ENCODE assay signal across 8 cellular contexts in the genomic region with DNA sequence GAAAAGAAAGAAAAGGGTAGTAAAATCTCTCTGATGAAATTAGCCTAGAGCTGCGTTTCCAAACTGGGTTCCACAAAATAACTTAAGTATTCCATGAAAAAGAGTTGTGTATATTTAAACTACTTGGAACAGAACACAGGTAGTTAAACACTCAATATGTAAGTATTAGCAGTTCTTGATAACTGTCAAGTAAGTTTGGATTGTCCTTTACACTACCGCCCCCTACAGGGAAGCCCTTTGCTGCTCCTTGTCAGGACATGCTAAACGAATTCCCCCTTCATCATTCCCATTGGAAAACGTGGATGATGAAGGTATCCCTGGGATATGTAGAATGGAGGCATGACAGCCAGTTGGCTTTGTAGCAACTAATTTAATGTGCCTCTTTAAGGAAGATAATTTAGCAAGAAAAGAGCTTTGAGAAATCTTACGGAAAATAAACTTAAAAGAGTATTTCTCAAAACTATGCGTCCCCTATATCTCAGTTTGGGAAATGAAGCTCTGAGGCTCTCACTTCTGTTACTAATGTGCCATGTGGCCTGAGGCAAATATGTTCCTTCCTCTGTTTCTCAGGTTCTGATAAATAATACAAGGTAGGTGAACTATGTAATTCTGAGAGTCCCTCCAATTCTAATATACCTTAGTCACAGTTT. TPM values are rescaled to one million over a fixed set of nuclear protein-coding genes. Genes with fewer than 3 reads are reported as not detected.
A peak's percentile ranks its signal among the peaks of the same experiment; 100 is the strongest.
DNase-seq lines count a peak whose midpoint lies in the region; ATAC-seq and TF ChIP-seq lines count a peak whose summit lies in the region.

No MANE protein-coding gene starts in this region.

- TF ChIP-seq CTCF in H9 (conservative IDR thresholded peaks at IDR 0.05) (peak; percentile 88), adrenal gland (IDR thresholded peaks at IDR 0.05) (peak; percentile 35 to 66 (median 58))

- H3K4me3 ChIP-seq in CD4-positive, CD25-positive, alpha-beta regulatory T cell (ENCODE audit: low read depth, low read length): no peak overlapping the region
- no peak overlapping the region for H3K4me3 ChIP-seq in adrenal gland

- H3K23ac ChIP-seq in H9 (ENCODE audit: insufficient read length, low read depth, low read length): no peak overlapping the region

- H3K56ac ChIP-seq in H9 (ENCODE audit: insufficient read length, low read depth, low read length): no peak overlapping the region

- H3K79me2 ChIP-seq in H9 (ENCODE audit: insufficient read depth, low read length): no peaks in the 10 kb centered on the region

- H3K9ac ChIP-seq in H9 (ENCODE audit: extremely low read depth, insufficient read length, low read length): no peak overlapping the region

- H3K4me3 Mint-ChIP-seq in CD4-positive, CD25-positive, alpha-beta regulatory T cell: no peak overlapping the region
- H3K4me3 Mint-ChIP-seq in H9 (no peak overlapping the region), immature natural killer cell (no peak overlapping the region)

- TF ChIP-seq POLR2A in adrenal gland (IDR thresholded peaks at IDR 0.05): no peak

- H3K9me3 Mint-ChIP-seq in CD4-positive, CD25-positive, alpha-beta regulatory T cell: peaks cover 0 to 1% (median 0%) of the 10 kb centered on the region in 7 donors
- no peaks in the 10 kb centered on the region; a peak in 1 of 5 replicates for H3K9me3 Mint-ChIP-seq in H9
- H3K9me3 Mint-ChIP-seq in immature natural killer cell: no peaks in the 10 kb centered on the region

- ATAC-seq in CD4-positive, CD25-positive, alpha-beta regulatory T cell (ENCODE audit: low read depth in 2 of 2): no peak
- ATAC-seq in HG03457 (IDR thresholded peaks at IDR 0.05; ENCODE audit: unreplicated experiment): no peak
- no peak for ATAC-seq in GM19351 (IDR thresholded peaks at IDR 0.05; ENCODE audit: unreplicated experiment)

- H3K4me2 ChIP-seq in H9 (ENCODE audit: insufficient read depth, insufficient read length, low read length): no peak overlapping the region

- no peak overlapping the region for H2BK20ac ChIP-seq in H9 (ENCODE audit: low read depth, low read length, poor library complexity, severe bottlenecking)

- H2AK5ac ChIP-seq in H9 (ENCODE audit: insufficient read length, low read length): no peak overlapping the region

- H4K20me1 ChIP-seq in H9 (ENCODE audit: control insufficient read depth, insufficient read depth, insufficient read length): no peaks in the 10 kb centered on the region

- no peaks in the 10 kb centered on the region for H3K27me3 Mint-ChIP-seq in CD4-positive, CD25-positive, alpha-beta regulatory T cell
- H3K27me3 Mint-ChIP-seq in H9 (ENCODE audit: low read depth) (no peaks in the 10 kb centered on the region; the same call in 1 of the 2 replicates), immature natural killer cell (ENCODE audit: low read depth in 3 of 3) (peaks cover 0 to 2% (median 2%) of the 10 kb centered on the region in 3 donors)

- no peak overlapping the region for H2BK15ac ChIP-seq in H9 (ENCODE audit: low read depth, low read length)

- no peak overlapping the region for H3K27ac ChIP-seq in CD4-positive, CD25-positive, alpha-beta regulatory T cell (ENCODE audit: insufficient read depth, low read length, poor library complexity, severe bottlenecking)
- H3K27ac ChIP-seq in H9 (ENCODE audit: insufficient read length, low read depth, low read length) (no peak overlapping the region), adrenal gland (peak overlapping the region in 2 of 5 donors; percentile 84 to 88)

- no peak overlapping the region for H4K5ac ChIP-seq in H9 (ENCODE audit: insufficient read length, low read depth, low read length)

- H3K9me3 ChIP-seq in CD4-positive, CD25-positive, alpha-beta regulatory T cell (ENCODE audit: control insufficient read depth in 2 of 2, low read length in 2 of 2): no peaks in the 10 kb centered on the region
- no peaks in the 10 kb centered on the region for H3K9me3 ChIP-seq in H9 (ENCODE audit: control insufficient read depth, low read depth, low read length)
- no peaks in the 10 kb centered on the region for H3K9me3 ChIP-seq in adrenal gland (replicated peaks in 1 of 3)

- no CpG with 5 or more reads among the region's 6 CpGs for WGBS in H9 (ENCODE audit: extremely low coverage, insufficient read length, low lambda C conversion rate)
- WGBS in adrenal gland, 4 donors: 58 to 68% (median 63%) methylated on average over 6 of the region's 6 CpGs

- H3K18ac ChIP-seq in H9 (ENCODE audit: insufficient read length, low read depth, low read length): no peak overlapping the region

- H3K14ac ChIP-seq in H9 (ENCODE audit: insufficient read depth, low read length): no peak overlapping the region

- no peaks in the 10 kb centered on the region for H3K4me1 ChIP-seq in CD4-positive, CD25-positive, alpha-beta regulatory T cell (ENCODE audit: control insufficient read depth, insufficient read depth, low read length, poor library complexity, severe bottlenecking)
- no peaks in the 10 kb centered on the region for H3K4me1 ChIP-seq in H9 (ENCODE audit: insufficient read depth, low read length)
- peaks cover 0 to 23% of the 10 kb centered on the region in 2 donors for H3K4me1 ChIP-seq in adrenal gland (replicated peaks in 1 of 2)

- H2BK120ac ChIP-seq in H9 (ENCODE audit: low read depth, low read length, poor library complexity, severe bottlenecking): no peak overlapping the region

- H3K36me3 ChIP-seq in CD4-positive, CD25-positive, alpha-beta regulatory T cell (ENCODE audit: control insufficient read depth, insufficient read depth, low read length): peaks cover 65% of the 10 kb centered on the region
- H3K36me3 ChIP-seq in adrenal gland (replicated peaks in 1 of 2): peaks cover 0 to 59% of the 10 kb centered on the region in 2 donors

- H3K27ac Mint-ChIP-seq in CD4-positive, CD25-positive, alpha-beta regulatory T cell: peak overlapping the region in 1 of 3 donors; percentile 25
- no peak overlapping the region for H3K27ac Mint-ChIP-seq in H9
- no peak overlapping the region for H3K27ac Mint-ChIP-seq in immature natural killer cell

- H3K23me2 ChIP-seq in H9 (ENCODE audit: insufficient read length, low read depth, low read length, poor library complexity, severe bottlenecking): no peaks in the 10 kb centered on the region

- no peak overlapping the region for H2BK12ac ChIP-seq in H9 (ENCODE audit: insufficient read length, low read depth, low read length)

- H3K4me1 Mint-ChIP-seq in CD4-positive, CD25-positive, alpha-beta regulatory T cell: peaks cover 5 to 6% (median 5%) of the 10 kb centered on the region in 4 donors
- H3K4me1 Mint-ChIP-seq in H9 (no peaks in the 10 kb centered on the region), immature natural killer cell (peaks cover 1 to 5% of the 10 kb centered on the region in 2 donors)

- no peak overlapping the region for H3K4ac ChIP-seq in H9 (ENCODE audit: low read depth, low read length)

- H3K36me3 Mint-ChIP-seq in CD4-positive, CD25-positive, alpha-beta regulatory T cell: peaks cover 33% of the 10 kb centered on the region
- H3K36me3 Mint-ChIP-seq in H9 (ENCODE audit: insufficient read depth in 1 of 3, low read depth in 3 of 3): peaks cover 23 to 68% (median 66%) of the 10 kb centered on the region in 3 experiments; a peak in 6 of 7 replicates
- peaks cover 20 to 57% (median 22%) of the 10 kb centered on the region in 3 donors for H3K36me3 Mint-ChIP-seq in immature natural killer cell

- H2BK5ac ChIP-seq in H9 (ENCODE audit: insufficient read length, low read length): no peak overlapping the region

- no peaks in the 10 kb centered on the region for H3K79me1 ChIP-seq in H9 (ENCODE audit: insufficient read depth, low read depth, low read length, poor library complexity, severe bottlenecking)

- H4K8ac ChIP-seq in H9 (replicated peaks; ENCODE audit: insufficient read length, low read depth, low read length): no peak overlapping the region

- DNase-seq in CD4-positive, CD25-positive, alpha-beta regulatory T cell: peak; percentile 57 to 85 (median 72)
- DNase-seq in H9: peak; percentile 75
- DNase-seq in SW480 (ENCODE audit: low spot score): peak; percentile 50
- DNase-seq in adrenal gland: peak; percentile 48 to 82 (median 65)
- peak; percentile 66 to 73 (median 72) for DNase-seq in immature natural killer cell
- peak; percentile 38 to 61 for DNase-seq in stimulated activated CD4-positive, alpha-beta T cell treated with anti-CD3 and anti-CD28 coated beads, Interleukin-15, amount 100 ng/mL, for 48 hours (ENCODE audit: low read depth in 2 of 2)

- intact Hi-C loops in adrenal gland (cut with DNase I): no loop called here

- H3K27me3 ChIP-seq in CD4-positive, CD25-positive, alpha-beta regulatory T cell (ENCODE audit: control insufficient read depth, insufficient read depth, low read length): no peaks in the 10 kb centered on the region
- H3K27me3 ChIP-seq in H9 (ENCODE audit: insufficient read depth, low read length) (no peaks in the 10 kb centered on the region), adrenal gland (no peaks in the 10 kb centered on the region)

- no peak overlapping the region for H4K91ac ChIP-seq in H9 (ENCODE audit: insufficient read length, low read depth, low read length)

- no peak overlapping the region for H2AFZ ChIP-seq in H9 (ENCODE audit: low read length)

- no peak overlapping the region for H3T11ph ChIP-seq in H9 (ENCODE audit: low read length)

RNA-seq across cellular contexts. Expression of a gene that starts 18.8 kb away (rescaled TPM):
- 46.0 TPM for total RNA-seq in CD4-positive, CD25-positive, alpha-beta regulatory T cell
- 10 to 100 TPM; 10.5 to 15.7 (median 12.2) TPM for polyA plus RNA-seq in CD4-positive, CD25-positive, alpha-beta regulatory T cell
- total RNA-seq in H9 (2021) (43.0 and 45.7 TPM in 2 replicates), adrenal gland (10 to 100 TPM; 11.0 to 30.3 (median 21.5) TPM)
- polyA plus RNA-seq in adrenal gland (10 to 100 TPM; 21.9 to 36.6 (median 22.8) TPM), immature natural killer cell (10 to 100 TPM in 2 of 3 donors, 1 to 10 TPM in 1; 5.7 to 18.3 (median 11.5) TPM)

RNA-seq across cellular contexts. Expression of a gene that starts 26.3 kb away (rescaled TPM):
- 14.2 TPM for total RNA-seq in CD4-positive, CD25-positive, alpha-beta regulatory T cell
- polyA plus RNA-seq in CD4-positive, CD25-positive, alpha-beta regulatory T cell: 10 to 100 TPM; 32.5 to 46.4 (median 38.9) TPM
- total RNA-seq in H9 (2021) (23.5 and 24.2 TPM in 2 replicates), adrenal gland (10 to 100 TPM in 7 of 8 donors, 1 to 10 TPM in 1; 4.9 to 36.2 (median 23.0) TPM)
- polyA plus RNA-seq in adrenal gland (10 to 100 TPM; 46.7 to 85.3 (median 48.2) TPM), immature natural killer cell (10 to 100 TPM; 68.2 to 81.9 (median 81.8) TPM)
